1 cellular context compared by ENCODE assay signal in genomic region chr7:4214501-4215155, GRCh38.
TF ChIP-seq lines count a peak whose summit lies in the region.

No MANE protein-coding gene starts in this region.

TF ChIP-seq in HepG2, 621 proteins besides CTCF, POLR2A, EP300 and RAD21 (continued from another document):
- TF ChIP-seq ZNF281 (CRISPR knock-in tag; IDR thresholded peaks at IDR 0.05; ENCODE audit: borderline replicate concordance) (no peak), TRIM24 (CRISPR knock-in tag; IDR thresholded peaks at IDR 0.05) (no peak), ZMYM4 (CRISPR knock-in tag; IDR thresholded peaks at IDR 0.05) (no peak), CEBPG (CRISPR knock-in tag; IDR thresholded peaks at IDR 0.05) (no peak), ZNF816 (CRISPR knock-in tag; IDR thresholded peaks at IDR 0.05; ENCODE audit: borderline replicate concordance) (no peak), ZNF17 (CRISPR knock-in tag; IDR thresholded peaks at IDR 0.05) (no peak), SMARCC2 (IDR thresholded peaks at IDR 0.05) (no peak), ZFP91 (CRISPR knock-in tag; IDR thresholded peaks at IDR 0.05; ENCODE audit: borderline replicate concordance) (no peak), REST (IDR thresholded peaks at IDR 0.05; ENCODE audit: borderline replicate concordance in 1 of 2, low read depth in 1 of 2, low read length in 2 of 2) (no peak), ZNF780A (CRISPR knock-in tag; IDR thresholded peaks at IDR 0.05) (no peak), ZNF20 (CRISPR knock-in tag; IDR thresholded peaks at IDR 0.05) (no peak)
